ENCODE assay signal across 1 cellular context in the genomic region with DNA sequence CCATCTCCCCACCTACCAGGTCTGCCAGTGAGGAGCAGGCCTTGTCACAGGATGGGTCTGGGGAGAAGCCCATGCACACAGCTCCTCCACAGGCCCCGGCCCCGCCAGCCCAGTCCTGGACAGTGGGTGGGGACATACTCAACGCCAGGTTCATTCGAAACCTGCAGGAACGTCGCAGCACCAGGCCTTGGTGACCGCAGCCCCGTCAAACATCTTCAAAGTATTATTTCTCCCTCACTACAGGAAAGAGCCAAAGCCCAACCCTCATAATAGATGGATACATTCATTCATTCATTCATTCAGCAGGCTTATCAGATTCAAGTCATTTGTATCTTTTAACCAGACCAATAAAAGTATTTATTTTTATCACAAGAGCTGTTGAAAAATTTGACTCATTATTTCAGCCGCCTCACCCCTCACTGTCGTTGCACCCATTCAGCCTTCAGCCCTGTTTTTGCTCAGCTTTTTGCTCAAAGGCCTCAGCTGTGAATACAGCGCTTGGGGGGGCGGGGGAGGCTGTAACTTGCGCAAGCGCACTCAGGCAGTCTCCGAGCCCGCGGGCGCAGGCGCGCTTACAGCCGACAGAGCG.
TF ChIP-seq lines count a peak whose summit lies in the region.

No MANE protein-coding gene starts in this region.

TF ChIP-seq in K562, 482 proteins besides CTCF, POLR2A, EP300 and RAD21 (continued from another document and continues in another):
- TF ChIP-seq, protein P1, sequence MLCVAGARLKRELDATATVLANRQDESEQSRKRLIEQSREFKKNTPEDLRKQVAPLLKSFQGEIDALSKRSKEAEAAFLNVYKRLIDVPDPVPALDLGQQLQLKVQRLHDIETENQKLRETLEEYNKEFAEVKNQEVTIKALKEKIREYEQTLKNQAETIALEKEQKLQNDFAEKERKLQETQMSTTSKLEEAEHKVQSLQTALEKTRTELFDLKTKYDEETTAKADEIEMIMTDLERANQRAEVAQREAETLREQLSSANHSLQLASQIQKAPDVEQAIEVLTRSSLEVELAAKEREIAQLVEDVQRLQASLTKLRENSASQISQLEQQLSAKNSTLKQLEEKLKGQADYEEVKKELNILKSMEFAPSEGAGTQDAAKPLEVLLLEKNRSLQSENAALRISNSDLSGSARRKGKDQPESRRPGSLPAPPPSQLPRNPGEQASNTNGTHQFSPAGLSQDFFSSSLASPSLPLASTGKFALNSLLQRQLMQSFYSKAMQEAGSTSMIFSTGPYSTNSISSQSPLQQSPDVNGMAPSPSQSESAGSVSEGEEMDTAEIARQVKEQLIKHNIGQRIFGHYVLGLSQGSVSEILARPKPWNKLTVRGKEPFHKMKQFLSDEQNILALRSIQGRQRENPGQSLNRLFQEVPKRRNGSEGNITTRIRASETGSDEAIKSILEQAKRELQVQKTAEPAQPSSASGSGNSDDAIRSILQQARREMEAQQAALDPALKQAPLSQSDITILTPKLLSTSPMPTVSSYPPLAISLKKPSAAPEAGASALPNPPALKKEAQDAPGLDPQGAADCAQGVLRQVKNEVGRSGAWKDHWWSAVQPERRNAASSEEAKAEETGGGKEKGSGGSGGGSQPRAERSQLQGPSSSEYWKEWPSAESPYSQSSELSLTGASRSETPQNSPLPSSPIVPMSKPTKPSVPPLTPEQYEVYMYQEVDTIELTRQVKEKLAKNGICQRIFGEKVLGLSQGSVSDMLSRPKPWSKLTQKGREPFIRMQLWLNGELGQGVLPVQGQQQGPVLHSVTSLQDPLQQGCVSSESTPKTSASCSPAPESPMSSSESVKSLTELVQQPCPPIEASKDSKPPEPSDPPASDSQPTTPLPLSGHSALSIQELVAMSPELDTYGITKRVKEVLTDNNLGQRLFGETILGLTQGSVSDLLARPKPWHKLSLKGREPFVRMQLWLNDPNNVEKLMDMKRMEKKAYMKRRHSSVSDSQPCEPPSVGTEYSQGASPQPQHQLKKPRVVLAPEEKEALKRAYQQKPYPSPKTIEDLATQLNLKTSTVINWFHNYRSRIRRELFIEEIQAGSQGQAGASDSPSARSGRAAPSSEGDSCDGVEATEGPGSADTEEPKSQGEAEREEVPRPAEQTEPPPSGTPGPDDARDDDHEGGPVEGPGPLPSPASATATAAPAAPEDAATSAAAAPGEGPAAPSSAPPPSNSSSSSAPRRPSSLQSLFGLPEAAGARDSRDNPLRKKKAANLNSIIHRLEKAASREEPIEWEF (CRISPR knock-in tag; IDR thresholded peaks at IDR 0.05), result no peak
- TF ChIP-seq TCF15 (CRISPR knock-in tag; IDR thresholded peaks at IDR 0.05), result no peak
- no peak for TF ChIP-seq ZNF12 (CRISPR knock-in tag; IDR thresholded peaks at IDR 0.05)
- no peak for TF ChIP-seq PHB (CRISPR knock-in tag; IDR thresholded peaks at IDR 0.05)
- no peak for TF ChIP-seq HCFC1 (IDR thresholded peaks at IDR 0.05; ENCODE audit: low read depth, low read length)
- TF ChIP-seq TAF9B (IDR thresholded peaks at IDR 0.05; ENCODE audit: partially characterized antibody), result no peak
- no peak for TF ChIP-seq NELFE (IDR thresholded peaks at IDR 0.05; ENCODE audit: insufficient read depth, insufficient read length)
- TF ChIP-seq CEBPG (CRISPR knock-in tag; IDR thresholded peaks at IDR 0.05), result peak; percentile 47; the same call in 1 of the 2 replicates
- peak in 1 of 2 experiments; percentile 43; a peak in 1 of 4 replicates for TF ChIP-seq CEBPG (tag; conservative IDR thresholded peaks at IDR 0.05 in 1 of 2, IDR thresholded peaks at IDR 0.05 in 1 of 2)
- TF ChIP-seq, protein P2, sequence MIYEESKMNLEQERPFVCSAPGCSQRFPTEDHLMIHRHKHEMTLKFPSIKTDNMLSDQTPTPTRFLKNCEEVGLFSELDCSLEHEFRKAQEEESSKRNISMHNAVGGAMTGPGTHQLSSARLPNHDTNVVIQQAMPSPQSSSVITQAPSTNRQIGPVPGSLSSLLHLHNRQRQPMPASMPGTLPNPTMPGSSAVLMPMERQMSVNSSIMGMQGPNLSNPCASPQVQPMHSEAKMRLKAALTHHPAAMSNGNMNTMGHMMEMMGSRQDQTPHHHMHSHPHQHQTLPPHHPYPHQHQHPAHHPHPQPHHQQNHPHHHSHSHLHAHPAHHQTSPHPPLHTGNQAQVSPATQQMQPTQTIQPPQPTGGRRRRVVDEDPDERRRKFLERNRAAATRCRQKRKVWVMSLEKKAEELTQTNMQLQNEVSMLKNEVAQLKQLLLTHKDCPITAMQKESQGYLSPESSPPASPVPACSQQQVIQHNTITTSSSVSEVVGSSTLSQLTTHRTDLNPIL (CRISPR knock-in tag; IDR thresholded peaks at IDR 0.05), result no peak
- TF ChIP-seq ATF6 (CRISPR knock-in tag; IDR thresholded peaks at IDR 0.05), result 0 out of 2 replicates have a peak, but pooled peaks have one; percentile 84
- TF ChIP-seq EGR1 (conservative IDR thresholded peaks at IDR 0.05), result no peak
- TF ChIP-seq ZNF232 (CRISPR knock-in tag; IDR thresholded peaks at IDR 0.05), result no peak
- TF ChIP-seq HLTF (IDR thresholded peaks at IDR 0.05), result no peak
- no peak for TF ChIP-seq FOXA1 (IDR thresholded peaks at IDR 0.05; ENCODE audit: borderline replicate concordance)
- 0 out of 2 replicates have a peak, but pooled peaks have one; percentile 23 for TF ChIP-seq FOXM1 (IDR thresholded peaks at IDR 0.05; ENCODE audit: low read depth)
- TF ChIP-seq FOXM1 (CRISPR knock-in tag; IDR thresholded peaks at IDR 0.05; ENCODE audit: low read depth), result no peak
- no peak for TF ChIP-seq ZEB2 (IDR thresholded peaks at IDR 0.05)
- no peak for TF ChIP-seq DEAF1 (CRISPR knock-in tag; IDR thresholded peaks at IDR 0.05)
- no peak for TF ChIP-seq ZNF644 (tag; IDR thresholded peaks at IDR 0.05; ENCODE audit: low read depth)
- TF ChIP-seq TEAD1 (CRISPR knock-in tag; IDR thresholded peaks at IDR 0.05), result no peak
- no peak for TF ChIP-seq ZNF695 (CRISPR knock-in tag; IDR thresholded peaks at IDR 0.05)
- TF ChIP-seq HDAC1 (IDR thresholded peaks at IDR 0.05), result peak in 1 of 2 experiments; percentile 8; a peak in 1 of 4 replicates
- TF ChIP-seq GATAD2A (IDR thresholded peaks at IDR 0.05), result no peak
- TF ChIP-seq ZNF124 (CRISPR knock-in tag; IDR thresholded peaks at IDR 0.05), result no peak
- no peak for TF ChIP-seq FOXK1 (CRISPR knock-in tag; IDR thresholded peaks at IDR 0.05; ENCODE audit: borderline replicate concordance)
- TF ChIP-seq ZNF311 (CRISPR knock-in tag; IDR thresholded peaks at IDR 0.05), result no peak
- no peak for TF ChIP-seq ZNF830 (CRISPR knock-in tag; IDR thresholded peaks at IDR 0.05)
- TF ChIP-seq POLR2AphosphoS2 (IDR thresholded peaks at IDR 0.05; ENCODE audit: low read length), result no peak
- no peak for TF ChIP-seq ZSCAN32 (CRISPR knock-in tag; IDR thresholded peaks at IDR 0.05)
- TF ChIP-seq, protein P3, sequence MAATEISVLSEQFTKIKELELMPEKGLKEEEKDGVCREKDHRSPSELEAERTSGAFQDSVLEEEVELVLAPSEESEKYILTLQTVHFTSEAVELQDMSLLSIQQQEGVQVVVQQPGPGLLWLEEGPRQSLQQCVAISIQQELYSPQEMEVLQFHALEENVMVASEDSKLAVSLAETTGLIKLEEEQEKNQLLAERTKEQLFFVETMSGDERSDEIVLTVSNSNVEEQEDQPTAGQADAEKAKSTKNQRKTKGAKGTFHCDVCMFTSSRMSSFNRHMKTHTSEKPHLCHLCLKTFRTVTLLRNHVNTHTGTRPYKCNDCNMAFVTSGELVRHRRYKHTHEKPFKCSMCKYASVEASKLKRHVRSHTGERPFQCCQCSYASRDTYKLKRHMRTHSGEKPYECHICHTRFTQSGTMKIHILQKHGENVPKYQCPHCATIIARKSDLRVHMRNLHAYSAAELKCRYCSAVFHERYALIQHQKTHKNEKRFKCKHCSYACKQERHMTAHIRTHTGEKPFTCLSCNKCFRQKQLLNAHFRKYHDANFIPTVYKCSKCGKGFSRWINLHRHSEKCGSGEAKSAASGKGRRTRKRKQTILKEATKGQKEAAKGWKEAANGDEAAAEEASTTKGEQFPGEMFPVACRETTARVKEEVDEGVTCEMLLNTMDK (IDR thresholded peaks at IDR 0.05; ENCODE audit: borderline replicate concordance, insufficient read depth, low read depth, low read length, poor library complexity, severe bottlenecking), result no peak
- TF ChIP-seq SMC3 (conservative IDR thresholded peaks at IDR 0.05; ENCODE audit: insufficient read depth, low read depth, low read length), result no peak
- no peak for TF ChIP-seq BACH1 (tag; IDR thresholded peaks at IDR 0.05)
- TF ChIP-seq ZBTB2 (IDR thresholded peaks at IDR 0.05), result peak; percentile 96
- TF ChIP-seq ZNF436 (CRISPR knock-in tag; IDR thresholded peaks at IDR 0.05), result no peak
- no peak for TF ChIP-seq RBFOX2 (IDR thresholded peaks at IDR 0.05; ENCODE audit: low read depth, low read length)
- no peak for TF ChIP-seq YY1 (IDR thresholded peaks at IDR 0.05; ENCODE audit: borderline replicate concordance in 1 of 3, control insufficient read depth in 1 of 3, extremely low read depth in 1 of 3, insufficient read depth in 3 of 3, insufficient read length in 1 of 3, insufficient replicate concordance in 2 of 3, low read depth in 1 of 3, low read length in 2 of 3)
- TF ChIP-seq CHCHD3 (CRISPR knock-in tag; IDR thresholded peaks at IDR 0.05), result no peak
- no peak for TF ChIP-seq HDAC3 (IDR thresholded peaks at IDR 0.05; ENCODE audit: borderline replicate concordance, partially characterized antibody)
- TF ChIP-seq GABPB2 (CRISPR knock-in tag; conservative IDR thresholded peaks at IDR 0.05), result no peak
- no peak for TF ChIP-seq CBX1 (IDR thresholded peaks at IDR 0.05; ENCODE audit: low read depth)
- TF ChIP-seq ZNF75A (CRISPR knock-in tag; IDR thresholded peaks at IDR 0.05), result no peak
- no peak for TF ChIP-seq POLR3A (IDR thresholded peaks at IDR 0.05; ENCODE audit: borderline replicate concordance, extremely low read depth, insufficient read depth, insufficient read length)
- TF ChIP-seq DDX20 (tag; IDR thresholded peaks at IDR 0.05; ENCODE audit: low read depth), result no peak
- TF ChIP-seq DACH1 (IDR thresholded peaks at IDR 0.05; ENCODE audit: partially characterized antibody), result peak; percentile 82
- TF ChIP-seq ETS1 (conservative IDR thresholded peaks at IDR 0.05; ENCODE audit: control insufficient read depth, low read depth, low read length), result no peak
- TF ChIP-seq RBBP5 (IDR thresholded peaks at IDR 0.05; ENCODE audit: borderline replicate concordance, insufficient read depth, low read length, poor library complexity, severe bottlenecking), result no peak
- TF ChIP-seq, protein P4, sequence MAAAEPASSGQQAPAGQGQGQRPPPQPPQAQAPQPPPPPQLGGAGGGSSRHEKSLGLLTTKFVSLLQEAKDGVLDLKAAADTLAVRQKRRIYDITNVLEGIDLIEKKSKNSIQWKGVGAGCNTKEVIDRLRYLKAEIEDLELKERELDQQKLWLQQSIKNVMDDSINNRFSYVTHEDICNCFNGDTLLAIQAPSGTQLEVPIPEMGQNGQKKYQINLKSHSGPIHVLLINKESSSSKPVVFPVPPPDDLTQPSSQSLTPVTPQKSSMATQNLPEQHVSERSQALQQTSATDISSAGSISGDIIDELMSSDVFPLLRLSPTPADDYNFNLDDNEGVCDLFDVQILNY (CRISPR knock-in tag; IDR thresholded peaks at IDR 0.05), result no peak
- no peak; the same call in 1 of the 2 replicates for TF ChIP-seq SMARCA4 (IDR thresholded peaks at IDR 0.05)
- TF ChIP-seq BCOR (IDR thresholded peaks at IDR 0.05), result no peak
- no peak for TF ChIP-seq ZNF282 (CRISPR knock-in tag; IDR thresholded peaks at IDR 0.05)
- TF ChIP-seq CBFB (CRISPR knock-in tag; IDR thresholded peaks at IDR 0.05), result peak; percentile 69; the same call in 1 of the 2 replicates
- TF ChIP-seq POLR2B (IDR thresholded peaks at IDR 0.05; ENCODE audit: low read depth, partially characterized antibody), result peak; percentile 57
